8 cellular contexts compared by ENCODE assay signal in the genomic region with DNA sequence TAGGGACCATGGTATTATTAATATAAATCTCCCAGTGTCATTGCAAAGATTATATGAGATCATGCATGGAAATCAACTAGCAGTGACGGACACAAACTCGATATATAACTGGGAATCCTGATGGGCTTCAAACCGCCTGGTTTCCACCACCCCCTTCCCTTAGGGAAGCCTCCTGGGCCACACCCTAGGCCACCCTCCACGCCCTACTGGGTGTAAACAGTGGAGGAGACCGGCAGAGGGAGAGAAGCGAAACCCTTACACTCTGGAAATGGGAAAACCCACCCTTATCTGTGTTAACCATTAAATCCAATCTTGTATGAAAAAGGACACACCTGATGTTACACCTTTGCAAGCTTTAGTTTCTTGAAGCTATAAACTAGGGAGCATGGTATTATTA. TPM values are rescaled to one million over a fixed set of nuclear protein-coding genes. Genes with fewer than 3 reads are reported as not detected.
DNase-seq lines count a peak whose midpoint lies in the region; ATAC-seq and TF ChIP-seq lines count a peak whose summit lies in the region.

No MANE protein-coding gene starts in this region.

- intact Hi-C loops in gastrocnemius medialis (cut with DNase I; ENCODE audit: low total_unique reads) (loop anchor here (5.0 kb wide), 2 partner anchors 112 to 402 kb away; no protein-coding TSS in a partner anchor), lower leg skin (cut with DNase I; ENCODE audit: low total_unique reads) (no loop called here)

- peaks cover 0 to 13% of the 10 kb centered on the region in 2 donors for H3K36me3 ChIP-seq in gastrocnemius medialis

- no peak for ATAC-seq in gastrocnemius medialis

- WGBS in lower leg skin, 2 donors: 56 to 60% methylated on average over 6 of the region's 6 CpGs

- H3K27me3 ChIP-seq in gastrocnemius medialis: no peaks in the 10 kb centered on the region

- H3K27ac ChIP-seq in gastrocnemius medialis: peak overlapping the region; percentile 80 to 91 (median 88)

- no peaks in the 10 kb centered on the region for H3K9me3 ChIP-seq in gastrocnemius medialis

- TF ChIP-seq CTCF in foreskin fibroblast (IDR thresholded peaks at IDR 0.05; ENCODE audit: low read depth, low read length) (no peak), gastrocnemius medialis (IDR thresholded peaks at IDR 0.05 in 4 of 5, conservative IDR thresholded peaks at IDR 0.05 in 1 of 5) (no peak), lower leg skin (IDR thresholded peaks at IDR 0.05) (no peak)

- H3K4me3 ChIP-seq in GM08714 (ENCODE audit: low read length): peak overlapping the region; percentile 98; the same call in 1 of the 2 replicates
- H3K4me3 ChIP-seq in foreskin fibroblast (ENCODE audit: low read depth in 1 of 2, low read length in 2 of 2): peak overlapping the region; percentile 89 to 93
- H3K4me3 ChIP-seq in gastrocnemius medialis: peak overlapping the region; percentile 63 to 92 (median 78)
- no peak overlapping the region for H3K4me3 ChIP-seq in lower leg skin (ENCODE audit: low read depth, poor library complexity, severe bottlenecking)

- H3K4me1 ChIP-seq in gastrocnemius medialis: peaks cover 11 to 19% of the 10 kb centered on the region in 2 donors

- DNase-seq in RPMI7951 (ENCODE audit: low read depth): peak; percentile 45
- DNase-seq in foreskin fibroblast: no peak
- DNase-seq in gastrocnemius medialis: no peak
- DNase-seq in putamen (ENCODE audit: low spot score): no peak
- DNase-seq in activated naive CD4-positive, alpha-beta T cell treated with anti-CD3 and anti-CD28 coated beads, Interleukin-2, amount 50 U/mL, for 16 hours: no peak
- DNase-seq in NOMO-1 (lab: John Stamatoyannopoulos, UW; ENCODE audit: unreplicated experiment in 2 of 2): no peak
- DNase-seq in lower leg skin (ENCODE audit: low spot score in 2 of 2): no peak

- TF ChIP-seq POLR2A in gastrocnemius medialis (IDR thresholded peaks at IDR 0.05) (no peak), lower leg skin (IDR thresholded peaks at IDR 0.05) (no peak)

- in situ Hi-C loops in gastrocnemius medialis (cut with MboI; ENCODE audit: low sequenced_read_pairs in 4 of 4): no loop called here

RNA-seq across cellular contexts. Expression of a gene that starts 0.6 kb away (rescaled TPM):
- 12.4 and 13.2 TPM in 2 replicates for total RNA-seq in RPMI7951 (2014; rRNA removed; shearing (Covaris generic))
- total RNA-seq in gastrocnemius medialis: 10 to 100 TPM in 1 of 4 donors, 1 to 10 TPM in 3; 6.6 to 11.4 (median 7.8) TPM
- 10 to 100 TPM in 2 of 4 donors, 1 to 10 TPM in 2; 8.9 to 11.7 (median 10.5) TPM for total RNA-seq in lower leg skin
